1 cellular context compared by ENCODE assay signal in the genomic region with DNA sequence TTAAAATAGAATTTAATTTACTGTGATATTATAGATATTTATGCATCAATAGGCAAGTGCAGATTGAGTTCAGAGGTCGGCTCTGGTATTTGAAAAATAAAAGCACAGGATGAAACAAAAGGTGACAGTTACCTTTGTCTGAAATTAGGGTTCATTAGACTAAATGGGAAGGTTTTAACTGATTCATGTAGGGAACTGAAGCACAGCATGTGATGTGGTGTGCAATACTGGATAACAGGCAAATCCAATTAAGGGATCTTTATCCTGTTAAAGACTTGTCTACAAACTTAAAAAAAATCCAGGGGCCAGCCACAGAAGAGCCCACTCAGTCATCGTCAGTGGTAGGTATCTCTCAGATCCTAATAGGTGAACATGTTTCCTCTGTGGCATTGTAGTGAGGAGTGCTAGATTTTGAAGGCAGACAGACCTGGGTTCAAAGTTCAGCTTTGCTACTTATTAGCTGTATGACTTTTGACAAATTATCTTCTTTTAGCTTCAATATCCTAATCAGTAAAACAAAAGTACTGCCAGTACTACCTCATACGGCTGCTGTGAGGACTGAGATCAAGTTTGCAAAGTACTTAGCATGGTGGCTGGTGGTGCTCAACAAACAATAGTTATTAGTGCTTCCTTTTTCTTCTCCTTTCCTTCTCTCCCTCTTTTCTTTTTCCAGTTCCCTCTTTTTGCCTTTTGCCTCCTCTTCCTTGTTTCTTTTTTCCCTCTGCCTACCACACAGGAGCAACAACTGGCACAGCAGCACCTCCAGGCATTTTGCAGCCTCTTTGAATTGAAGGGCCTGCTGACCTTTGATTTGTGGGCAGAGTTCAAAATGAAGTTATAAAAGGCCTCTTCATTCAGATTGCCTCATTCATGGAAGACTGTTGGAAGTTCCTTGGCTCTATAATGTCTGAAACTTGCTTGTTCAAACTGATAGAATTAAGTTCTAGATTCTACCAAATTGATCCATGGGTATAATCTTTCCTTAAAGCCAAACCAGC.
TF ChIP-seq lines count a peak whose summit lies in the region.

No MANE protein-coding gene starts in this region.

TF ChIP-seq in GM23338, 12 proteins besides CTCF, POLR2A, EP300 and RAD21 (continued from another document):
- TF ChIP-seq, protein P1, sequence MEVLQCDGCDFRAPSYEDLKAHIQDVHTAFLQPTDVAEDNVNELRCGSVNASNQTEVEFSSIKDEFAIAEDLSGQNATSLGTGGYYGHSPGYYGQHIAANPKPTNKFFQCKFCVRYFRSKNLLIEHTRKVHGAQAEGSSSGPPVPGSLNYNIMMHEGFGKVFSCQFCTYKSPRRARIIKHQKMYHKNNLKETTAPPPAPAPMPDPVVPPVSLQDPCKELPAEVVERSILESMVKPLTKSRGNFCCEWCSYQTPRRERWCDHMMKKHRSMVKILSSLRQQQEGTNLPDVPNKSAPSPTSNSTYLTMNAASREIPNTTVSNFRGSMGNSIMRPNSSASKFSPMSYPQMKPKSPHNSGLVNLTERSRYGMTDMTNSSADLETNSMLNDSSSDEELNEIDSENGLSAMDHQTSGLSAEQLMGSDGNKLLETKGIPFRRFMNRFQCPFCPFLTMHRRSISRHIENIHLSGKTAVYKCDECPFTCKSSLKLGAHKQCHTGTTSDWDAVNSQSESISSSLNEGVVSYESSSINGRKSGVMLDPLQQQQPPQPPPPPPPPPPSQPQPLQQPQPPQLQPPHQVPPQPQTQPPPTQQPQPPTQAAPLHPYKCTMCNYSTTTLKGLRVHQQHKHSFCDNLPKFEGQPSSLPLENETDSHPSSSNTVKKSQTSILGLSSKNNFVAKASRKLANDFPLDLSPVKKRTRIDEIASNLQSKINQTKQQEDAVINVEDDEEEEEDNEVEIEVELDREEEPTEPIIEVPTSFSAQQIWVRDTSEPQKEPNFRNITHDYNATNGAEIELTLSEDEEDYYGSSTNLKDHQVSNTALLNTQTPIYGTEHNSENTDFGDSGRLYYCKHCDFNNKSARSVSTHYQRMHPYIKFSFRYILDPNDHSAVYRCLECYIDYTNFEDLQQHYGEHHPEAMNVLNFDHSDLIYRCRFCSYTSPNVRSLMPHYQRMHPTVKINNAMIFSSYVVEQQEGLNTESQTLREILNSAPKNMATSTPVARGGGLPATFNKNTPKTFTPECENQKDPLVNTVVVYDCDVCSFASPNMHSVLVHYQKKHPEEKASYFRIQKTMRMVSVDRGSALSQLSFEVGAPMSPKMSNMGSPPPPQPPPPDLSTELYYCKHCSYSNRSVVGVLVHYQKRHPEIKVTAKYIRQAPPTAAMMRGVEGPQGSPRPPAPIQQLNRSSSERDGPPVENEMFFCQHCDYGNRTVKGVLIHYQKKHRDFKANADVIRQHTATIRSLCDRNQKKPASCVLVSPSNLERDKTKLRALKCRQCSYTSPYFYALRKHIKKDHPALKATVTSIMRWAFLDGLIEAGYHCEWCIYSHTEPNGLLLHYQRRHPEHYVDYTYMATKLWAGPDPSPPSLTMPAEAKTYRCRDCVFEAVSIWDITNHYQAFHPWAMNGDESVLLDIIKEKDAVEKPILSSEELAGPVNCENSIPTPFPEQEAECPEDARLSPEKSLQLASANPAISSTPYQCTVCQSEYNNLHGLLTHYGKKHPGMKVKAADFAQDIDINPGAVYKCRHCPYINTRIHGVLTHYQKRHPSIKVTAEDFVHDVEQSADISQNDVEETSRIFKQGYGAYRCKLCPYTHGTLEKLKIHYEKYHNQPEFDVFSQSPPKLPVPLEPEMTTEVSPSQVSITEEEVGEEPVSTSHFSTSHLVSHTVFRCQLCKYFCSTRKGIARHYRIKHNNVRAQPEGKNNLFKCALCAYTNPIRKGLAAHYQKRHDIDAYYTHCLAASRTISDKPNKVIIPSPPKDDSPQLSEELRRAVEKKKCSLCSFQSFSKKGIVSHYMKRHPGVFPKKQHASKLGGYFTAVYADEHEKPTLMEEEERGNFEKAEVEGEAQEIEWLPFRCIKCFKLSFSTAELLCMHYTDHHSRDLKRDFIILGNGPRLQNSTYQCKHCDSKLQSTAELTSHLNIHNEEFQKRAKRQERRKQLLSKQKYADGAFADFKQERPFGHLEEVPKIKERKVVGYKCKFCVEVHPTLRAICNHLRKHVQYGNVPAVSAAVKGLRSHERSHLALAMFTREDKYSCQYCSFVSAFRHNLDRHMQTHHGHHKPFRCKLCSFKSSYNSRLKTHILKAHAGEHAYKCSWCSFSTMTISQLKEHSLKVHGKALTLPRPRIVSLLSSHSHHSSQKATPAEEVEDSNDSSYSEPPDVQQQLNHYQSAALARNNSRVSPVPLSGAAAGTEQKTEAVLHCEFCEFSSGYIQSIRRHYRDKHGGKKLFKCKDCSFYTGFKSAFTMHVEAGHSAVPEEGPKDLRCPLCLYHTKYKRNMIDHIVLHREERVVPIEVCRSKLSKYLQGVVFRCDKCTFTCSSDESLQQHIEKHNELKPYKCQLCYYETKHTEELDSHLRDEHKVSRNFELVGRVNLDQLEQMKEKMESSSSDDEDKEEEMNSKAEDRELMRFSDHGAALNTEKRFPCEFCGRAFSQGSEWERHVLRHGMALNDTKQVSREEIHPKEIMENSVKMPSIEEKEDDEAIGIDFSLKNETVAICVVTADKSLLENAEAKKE (CRISPR knock-in tag; IDR thresholded peaks at IDR 0.05), result no peak
- TF ChIP-seq STAT1 (IDR thresholded peaks at IDR 0.05; ENCODE audit: unreplicated experiment) (no peak), POLR2AphosphoS5 (IDR thresholded peaks at IDR 0.05; ENCODE audit: low read depth) (no peak), CREB1 (CRISPR knock-in tag; IDR thresholded peaks at IDR 0.05; ENCODE audit: low read depth) (no peak), JUNB (IDR thresholded peaks at IDR 0.05; ENCODE audit: unreplicated experiment) (no peak)
- TF ChIP-seq, protein P2, sequence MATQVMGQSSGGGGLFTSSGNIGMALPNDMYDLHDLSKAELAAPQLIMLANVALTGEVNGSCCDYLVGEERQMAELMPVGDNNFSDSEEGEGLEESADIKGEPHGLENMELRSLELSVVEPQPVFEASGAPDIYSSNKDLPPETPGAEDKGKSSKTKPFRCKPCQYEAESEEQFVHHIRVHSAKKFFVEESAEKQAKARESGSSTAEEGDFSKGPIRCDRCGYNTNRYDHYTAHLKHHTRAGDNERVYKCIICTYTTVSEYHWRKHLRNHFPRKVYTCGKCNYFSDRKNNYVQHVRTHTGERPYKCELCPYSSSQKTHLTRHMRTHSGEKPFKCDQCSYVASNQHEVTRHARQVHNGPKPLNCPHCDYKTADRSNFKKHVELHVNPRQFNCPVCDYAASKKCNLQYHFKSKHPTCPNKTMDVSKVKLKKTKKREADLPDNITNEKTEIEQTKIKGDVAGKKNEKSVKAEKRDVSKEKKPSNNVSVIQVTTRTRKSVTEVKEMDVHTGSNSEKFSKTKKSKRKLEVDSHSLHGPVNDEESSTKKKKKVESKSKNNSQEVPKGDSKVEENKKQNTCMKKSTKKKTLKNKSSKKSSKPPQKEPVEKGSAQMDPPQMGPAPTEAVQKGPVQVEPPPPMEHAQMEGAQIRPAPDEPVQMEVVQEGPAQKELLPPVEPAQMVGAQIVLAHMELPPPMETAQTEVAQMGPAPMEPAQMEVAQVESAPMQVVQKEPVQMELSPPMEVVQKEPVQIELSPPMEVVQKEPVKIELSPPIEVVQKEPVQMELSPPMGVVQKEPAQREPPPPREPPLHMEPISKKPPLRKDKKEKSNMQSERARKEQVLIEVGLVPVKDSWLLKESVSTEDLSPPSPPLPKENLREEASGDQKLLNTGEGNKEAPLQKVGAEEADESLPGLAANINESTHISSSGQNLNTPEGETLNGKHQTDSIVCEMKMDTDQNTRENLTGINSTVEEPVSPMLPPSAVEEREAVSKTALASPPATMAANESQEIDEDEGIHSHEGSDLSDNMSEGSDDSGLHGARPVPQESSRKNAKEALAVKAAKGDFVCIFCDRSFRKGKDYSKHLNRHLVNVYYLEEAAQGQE (IDR thresholded peaks at IDR 0.05; ENCODE audit: unreplicated experiment), result no peak
- TF ChIP-seq, protein P3, sequence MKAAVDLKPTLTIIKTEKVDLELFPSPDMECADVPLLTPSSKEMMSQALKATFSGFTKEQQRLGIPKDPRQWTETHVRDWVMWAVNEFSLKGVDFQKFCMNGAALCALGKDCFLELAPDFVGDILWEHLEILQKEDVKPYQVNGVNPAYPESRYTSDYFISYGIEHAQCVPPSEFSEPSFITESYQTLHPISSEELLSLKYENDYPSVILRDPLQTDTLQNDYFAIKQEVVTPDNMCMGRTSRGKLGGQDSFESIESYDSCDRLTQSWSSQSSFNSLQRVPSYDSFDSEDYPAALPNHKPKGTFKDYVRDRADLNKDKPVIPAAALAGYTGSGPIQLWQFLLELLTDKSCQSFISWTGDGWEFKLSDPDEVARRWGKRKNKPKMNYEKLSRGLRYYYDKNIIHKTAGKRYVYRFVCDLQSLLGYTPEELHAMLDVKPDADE (IDR thresholded peaks at IDR 0.05), result no peak
